ENCODE assay signal across 20 cellular contexts in the genomic region with DNA sequence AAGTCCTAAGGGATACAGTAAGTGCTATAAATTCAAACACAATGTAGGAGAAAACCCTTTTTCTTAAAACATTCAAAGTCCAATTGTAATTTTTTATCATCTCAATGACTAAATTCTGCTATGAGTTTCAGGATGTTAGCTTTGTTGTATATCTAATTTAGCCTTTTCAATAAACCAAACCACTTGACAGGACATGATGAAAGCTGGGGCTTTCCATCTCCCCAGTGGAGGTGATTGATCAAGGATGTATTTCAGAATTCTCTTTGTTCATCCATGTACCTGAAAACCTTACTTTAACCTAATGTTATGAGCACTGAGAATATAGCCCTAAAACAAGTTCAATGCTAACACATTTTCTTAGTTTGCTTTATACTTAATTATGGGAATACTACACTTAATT.
A peak's percentile ranks its signal among the peaks of the same experiment; 100 is the strongest.
DNase-seq lines count a peak whose midpoint lies in the region; ATAC-seq and TF ChIP-seq lines count a peak whose summit lies in the region.
"Had no signal": no experiment of that assay in that cellular context is flagged by ENCODE, and none has a peak within 500 bp of the region (broad histone marks: within the 10 kb centered on the region; RNA-seq: fewer than 3 reads in every experiment).

No MANE protein-coding gene starts in this region.

- H3K4me1 Mint-ChIP-seq in neural progenitor cell (peaks cover 9% of the 10 kb centered on the region), WTC11 (peaks cover 10% of the 10 kb centered on the region)
- H3K4me1 Mint-ChIP-seq: B cell, CD14-positive monocyte, T-helper 17 cell had no signal

- H3K27me3 Mint-ChIP-seq in neural progenitor cell (ENCODE audit: insufficient read depth, low read depth) (no peaks in the 10 kb centered on the region), WTC11 (ENCODE audit: low read depth) (no peaks in the 10 kb centered on the region)
- H3K27me3 Mint-ChIP-seq: B cell, T-helper 17 cell had no signal

- H3K36me3 Mint-ChIP-seq in neural progenitor cell: no peaks in the 10 kb centered on the region
- no peaks in the 10 kb centered on the region for H3K36me3 Mint-ChIP-seq in WTC11
- H3K36me3 Mint-ChIP-seq: CD14-positive monocyte had no signal

- DNase-seq in NCI-H345 treated with DMSO at 0.1 percent for 48 hours (lab: John Stamatoyannopoulos, UW; ENCODE audit: unreplicated experiment) (peak; percentile 10), NCI-H345 (lab: John Stamatoyannopoulos, UW) (no peak), NCI-H1436 (lab: John Stamatoyannopoulos, UW) (peak; percentile 19), NCI-H748 (lab: John Stamatoyannopoulos, UW; ENCODE audit: unreplicated experiment) (peak; percentile 89), neural progenitor cell (ENCODE audit: low spot score) (no peak), WTC11 (ENCODE audit: low spot score) (no peak), Kasumi-1 (lab: John Stamatoyannopoulos, UW) (no peak)
- no peak for DNase-seq in activated effector memory CD4-positive, alpha-beta T cell treated with anti-CD3 and anti-CD28 coated beads, Interleukin-2, amount 50 U/mL, for 16 hours
- DNase-seq: Karpas-422, MG63, NCI-H2029 treated with DMSO at 0.1 percent for 48 hours, NCI-H510A, PC-9, SHP77 treated with DMSO at 0.1 percent for 48 hours, SW 1271, T-helper 17 cell had no signal

- no peak overlapping the region for H3K27ac Mint-ChIP-seq in neural progenitor cell
- H3K27ac Mint-ChIP-seq in WTC11: no peak overlapping the region
- H3K27ac Mint-ChIP-seq: B cell, CD14-positive monocyte, T-helper 17 cell had no signal

- no peak overlapping the region for H3K4me2 ChIP-seq in neural progenitor cell
- H3K4me2 ChIP-seq: PC-9 had no signal

- no peaks in the 10 kb centered on the region for H3K9me3 ChIP-seq in neural progenitor cell (ENCODE audit: low read depth)
- H3K9me3 ChIP-seq: MG63 had no signal

- no peak overlapping the region for H3K4me3 ChIP-seq in neural progenitor cell
- H3K4me3 ChIP-seq: MG63, PC-9 had no signal

- H3K9ac ChIP-seq in neural progenitor cell: no peak overlapping the region

- CTCF ChIA-PET in WTC11 (lab: Charles Lee): interaction anchor here (1.3 kb wide), 1 partner anchor 29 kb away, joined by 4 read pairs; no protein-coding TSS in a partner anchor

- peak overlapping the region; percentile 21 for H2AFZ ChIP-seq in neural progenitor cell (replicated peaks)
- H2AFZ ChIP-seq: PC-9 had no signal

- H3K36me3 ChIP-seq in neural progenitor cell: no peaks in the 10 kb centered on the region
- H3K36me3 ChIP-seq: MG63 had no signal

- H3K27ac ChIP-seq in neural progenitor cell: no peak overlapping the region
- H3K27ac ChIP-seq: PC-9, RWPE1, SK-N-MC had no signal

- H3K27me3 ChIP-seq in neural progenitor cell: no peaks in the 10 kb centered on the region
- H3K27me3 ChIP-seq: MG63 had no signal

- no peaks in the 10 kb centered on the region for H3F3A ChIP-seq in neural progenitor cell (ENCODE audit: low read depth)

- H3K9me3 Mint-ChIP-seq in neural progenitor cell: no peaks in the 10 kb centered on the region
- no peaks in the 10 kb centered on the region for H3K9me3 Mint-ChIP-seq in WTC11
- H3K9me3 Mint-ChIP-seq: CD14-positive monocyte had no signal

- peaks cover 16% of the 10 kb centered on the region for H3K4me1 ChIP-seq in neural progenitor cell

- TF ChIP-seq CTCF in neural progenitor cell (IDR thresholded peaks at IDR 0.05) (no peak), WTC11 (IDR thresholded peaks at IDR 0.05) (no peak)

- POLR2A ChIA-PET in WTC11 (lab: Charles Lee): interaction anchor here (0.5 kb wide), 1 partner anchor 149 kb away, joined by 4 read pairs; no protein-coding TSS in a partner anchor

- no peak overlapping the region for H3K4me3 Mint-ChIP-seq in neural progenitor cell
- H3K4me3 Mint-ChIP-seq in WTC11: no peak overlapping the region
- H3K4me3 Mint-ChIP-seq: B cell, CD14-positive monocyte, T-helper 17 cell had no signal

- no peak for ATAC-seq in WTC11
- ATAC-seq: T-helper 17 cell had no signal

- H3K79me2 ChIP-seq in neural progenitor cell (ENCODE audit: low read depth): no peaks in the 10 kb centered on the region

- no peaks in the 10 kb centered on the region for H4K20me1 ChIP-seq in neural progenitor cell (ENCODE audit: low read depth)

TF ChIP-seq in WTC11, 78 proteins besides CTCF, POLR2A, EP300 and RAD21:
- no peak for TF ChIP-seq GRHL2 (CRISPR knock-in tag; IDR thresholded peaks at IDR 0.05; ENCODE audit: insufficient replicate concordance, severe bottlenecking)
- TF ChIP-seq ATF6 (CRISPR knock-in tag; IDR thresholded peaks at IDR 0.05): no peak
- no peak for TF ChIP-seq ZNF219 (CRISPR knock-in tag; IDR thresholded peaks at IDR 0.05; ENCODE audit: borderline replicate concordance)
- TF ChIP-seq CBFB (CRISPR knock-in tag; IDR thresholded peaks at IDR 0.05; ENCODE audit: low read depth): no peak
- no peak for TF ChIP-seq JUN (CRISPR knock-in tag; IDR thresholded peaks at IDR 0.05)

Comparison
In these comparisons a context has a peak if more than half of its experiments do, and no peak if none do; other contexts are left out.
1. DNase-seq: peak in NCI-H345 treated with DMSO at 0.1 percent for 48 hours (single experiment), NCI-H1436 (single experiment) and NCI-H748 (single experiment); none in NCI-H345 (single experiment), neural progenitor cell (single experiment), activated effector memory CD4-positive, alpha-beta T cell treated with anti-CD3 and anti-CD28 coated beads, Interleukin-2, amount 50 U/mL, for 16 hours (single experiment), WTC11 (single experiment) and Kasumi-1 (0 of 2).